8 cellular contexts compared by ENCODE assay signal in the genomic region with DNA sequence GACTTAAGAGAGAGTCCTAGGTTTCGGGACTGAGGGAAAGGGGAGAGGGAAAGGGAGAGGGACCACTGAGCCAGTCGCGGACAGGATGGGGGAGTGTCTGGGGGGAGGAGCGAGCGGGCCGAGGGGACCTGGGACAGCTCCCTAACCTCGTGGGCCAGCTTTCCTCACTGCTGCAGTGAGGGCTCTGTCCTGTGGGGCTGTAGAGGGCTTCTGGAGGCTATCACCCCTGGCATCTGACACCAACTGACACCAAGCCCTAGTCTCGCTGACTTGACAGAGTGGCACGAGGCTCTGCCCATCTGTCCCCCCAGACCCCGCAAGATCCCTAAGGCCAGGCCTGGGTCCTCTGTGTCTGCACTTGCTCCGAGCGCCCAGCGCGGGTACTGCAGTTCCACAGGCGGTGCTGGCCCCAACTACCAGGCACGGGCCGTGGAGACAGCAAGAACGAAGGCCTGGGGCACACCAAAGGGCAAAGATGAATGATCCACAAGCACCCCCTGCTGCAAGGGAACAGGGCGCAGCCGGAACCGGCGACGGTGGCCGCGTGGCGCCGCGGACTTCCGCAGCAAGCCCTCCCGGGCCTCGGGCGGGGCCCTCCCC. TPM values are rescaled to one million over a fixed set of nuclear protein-coding genes. Genes with fewer than 3 reads are reported as not detected.
A peak's percentile ranks its signal among the peaks of the same experiment; 100 is the strongest.
DNase-seq lines count a peak whose midpoint lies in the region; ATAC-seq and TF ChIP-seq lines count a peak whose summit lies in the region.

No MANE protein-coding gene starts in this region.

- H3K27me3 Mint-ChIP-seq in Caco-2 (ENCODE audit: insufficient read depth, unreplicated experiment) (no peaks in the 10 kb centered on the region), endodermal cell (ENCODE audit: insufficient read depth) (peaks cover 8% of the 10 kb centered on the region)

- TSS peak; percentile 53 for BruUV-seq in Caco-2 (replicated peaks; lab: Mats Ljungman, UMichigan)

- TF ChIP-seq CTCF in Caco-2 (IDR thresholded peaks at IDR 0.05; ENCODE audit: insufficient read depth in 1 of 2, low read depth in 1 of 2, low read length in 1 of 2, severe bottlenecking in 1 of 2, unreplicated experiment in 1 of 2) (no peak), endodermal cell (conservative IDR thresholded peaks at IDR 0.05) (peak; percentile 45)

- H3K27ac ChIP-seq in endodermal cell (ENCODE audit: low read depth, low read length) (no peak overlapping the region), urinary bladder (ENCODE audit: low read depth) (no peak overlapping the region)

- H3K4me3 Mint-ChIP-seq in Caco-2 (ENCODE audit: unreplicated experiment) (peak overlapping the region; percentile 75), endodermal cell (peak overlapping the region; percentile 74)

- peak; percentile 38 for ATAC-seq in GM19351 (IDR thresholded peaks at IDR 0.05; ENCODE audit: unreplicated experiment)
- ATAC-seq in HG03280 (IDR thresholded peaks at IDR 0.05; ENCODE audit: unreplicated experiment), result peak; percentile 36

- H3K36me3 ChIP-seq in Caco-2 (ENCODE audit: control insufficient read depth, insufficient read depth, low read length) (no peaks in the 10 kb centered on the region), endodermal cell (ENCODE audit: control insufficient read depth, insufficient read depth, low read length) (no peaks in the 10 kb centered on the region), urinary bladder (ENCODE audit: insufficient read depth) (no peaks in the 10 kb centered on the region)

- no peaks in the 10 kb centered on the region for H3K27me3 ChIP-seq in Caco-2 (replicated peaks; ENCODE audit: control insufficient read depth, insufficient read depth, low read length)
- H3K27me3 ChIP-seq in endodermal cell (ENCODE audit: control insufficient read depth, insufficient read depth, low read length, poor library complexity, severe bottlenecking), result peaks cover under 1% of the 10 kb centered on the region

- no peaks in the 10 kb centered on the region for H3K4me1 Mint-ChIP-seq in Caco-2 (ENCODE audit: low read depth, unreplicated experiment)
- no peaks in the 10 kb centered on the region for H3K4me1 Mint-ChIP-seq in endodermal cell

- H3K4me3 ChIP-seq in Caco-2 (ENCODE audit: low read depth, low read length) (peak overlapping the region; percentile 54), endodermal cell (ENCODE audit: low read length) (peak overlapping the region; percentile 82), urinary bladder (ENCODE audit: low read depth, low read length) (peak overlapping the region; percentile 55)

- H3K9me3 Mint-ChIP-seq in Caco-2 (ENCODE audit: unreplicated experiment), result no peaks in the 10 kb centered on the region
- H3K9me3 Mint-ChIP-seq in endodermal cell, result peaks cover 58% of the 10 kb centered on the region

- CTCF ChIA-PET in Caco-2 (lab: Charles Lee), result interaction anchor here (0.6 to 2.0 kb wide), 10 partner anchors 9 to 1649 kb away, joined by 3 to 16 read pairs (median 4); a partner anchor contains a TSS

- H3K4me1 ChIP-seq in Caco-2 (peaks cover 14% of the 10 kb centered on the region), endodermal cell (ENCODE audit: control insufficient read depth, insufficient read depth, low read length) (no peaks in the 10 kb centered on the region), urinary bladder (ENCODE audit: insufficient read depth) (no peaks in the 10 kb centered on the region)

- peak overlapping the region; percentile 25 for H3K9ac ChIP-seq in endodermal cell (ENCODE audit: extremely low read depth, low read length, poor library complexity, severe bottlenecking)

- POLR2A ChIA-PET in Caco-2 (lab: Charles Lee), result interaction anchor here (1.0 kb wide), 1 partner anchor 21 kb away, joined by 6 read pairs; no protein-coding TSS in a partner anchor

- H3K9me3 ChIP-seq in Caco-2 (no peaks in the 10 kb centered on the region), endodermal cell (ENCODE audit: control insufficient read depth, low read length) (no peaks in the 10 kb centered on the region)

- H3K36me3 Mint-ChIP-seq in Caco-2 (ENCODE audit: insufficient read depth, unreplicated experiment), result peaks cover 5% of the 10 kb centered on the region
- no peaks in the 10 kb centered on the region for H3K36me3 Mint-ChIP-seq in endodermal cell (ENCODE audit: low read depth)

- peak in 1 of 2 experiments; percentile 36 for DNase-seq in Caco-2
- peak; percentile 15 for DNase-seq in SW480 (ENCODE audit: low spot score)
- DNase-seq in endodermal cell, result peak; percentile 73
- peak; percentile 41 for DNase-seq in myocyte (ENCODE audit: low read depth)
- DNase-seq in NCI-H446 treated with DMSO at 0.1 percent for 48 hours (lab: John Stamatoyannopoulos, UW), result no peak

- H3K27ac Mint-ChIP-seq in Caco-2 (ENCODE audit: unreplicated experiment) (no peak overlapping the region), endodermal cell (no peak overlapping the region)

- 0% methylated on average over 6 to 30 of the region's 32 CpGs for WGBS in endodermal cell (ENCODE audit: insufficient coverage in 1 of 2, insufficient read length in 1 of 2), 2 experiments
- under 1% methylated on average over 32 of the region's 32 CpGs for WGBS in urinary bladder

- intact Hi-C loops in Caco-2 (cut with micrococcal nuclease; ENCODE audit: unreplicated experiment), result loop anchor here (1.0 to 5.0 kb wide), 5 partner anchors 25 to 529 kb away; no protein-coding TSS in a partner anchor

RNA-seq across cellular contexts. Expression of a gene that starts 0.5 kb away (rescaled TPM):
- total RNA-seq in Caco-2 (2022), result 34.0 and 36.9 TPM in 2 replicates
- 10 to 100 TPM; 28.7 to 30.9 TPM for total RNA-seq in endodermal cell
- 22.3 TPM for polyA plus RNA-seq in endodermal cell (2013, experiment 1 of 2)
- polyA plus RNA-seq in endodermal cell (2013, experiment 2 of 2), result 18.2 TPM
- 15.8 and 36.2 TPM in 2 replicates for total RNA-seq in myocyte
- polyA plus RNA-seq in myocyte (2012), result 18.7 TPM
- total RNA-seq in urinary bladder, result 17.1 TPM
- 26.6 TPM for polyA plus RNA-seq in urinary bladder

RNA-seq across cellular contexts. Expression of a gene that starts 24.1 kb away (rescaled TPM):
- total RNA-seq in Caco-2 (2022) (0.60 and 0.61 TPM in 2 replicates), endodermal cell (under 1 TPM; 0.35 to 0.70 TPM), myocyte (0.78 and 1.5 TPM in 2 replicates), urinary bladder (0.21 TPM)
- polyA plus RNA-seq in endodermal cell (2013, experiment 1 of 2), result not detected
- not detected for polyA plus RNA-seq in endodermal cell (2013, experiment 2 of 2)
- 0.08 TPM for polyA plus RNA-seq in myocyte (2012)
- polyA plus RNA-seq in urinary bladder, result 0.49 TPM

RNA-seq across cellular contexts. Expression of a gene that starts 24.9 kb away (rescaled TPM):
- total RNA-seq in Caco-2 (2022), result 9.0 and 9.9 TPM in 2 replicates
- 1 to 10 TPM; 1.2 to 1.6 TPM for total RNA-seq in endodermal cell
- 19.2 TPM for polyA plus RNA-seq in endodermal cell (2013, experiment 1 of 2)
- polyA plus RNA-seq in endodermal cell (2013, experiment 2 of 2), result 20.4 TPM
- 0.94 and 1.1 TPM in 2 replicates for total RNA-seq in myocyte
- polyA plus RNA-seq in myocyte (2012), result 3.9 TPM
- total RNA-seq in urinary bladder, result 57.7 TPM
- 189 TPM for polyA plus RNA-seq in urinary bladder

RNA-seq across cellular contexts. Expression of a gene that starts 47.5 kb away (rescaled TPM):
- not detected in 2 replicates for total RNA-seq in Caco-2 (2022)
- total RNA-seq in endodermal cell, result not detected
- 0.39 TPM for polyA plus RNA-seq in endodermal cell (2013, experiment 1 of 2)
- polyA plus RNA-seq in endodermal cell (2013, experiment 2 of 2), result 0.37 TPM
- 0.40 and 0.57 TPM in 2 replicates for total RNA-seq in myocyte
- polyA plus RNA-seq in myocyte (2012), result 0.20 TPM
- total RNA-seq in urinary bladder, result 0.69 TPM
- polyA plus RNA-seq in urinary bladder, result 0.10 TPM

RNA-seq across cellular contexts. Expression of a gene that starts 58.6 kb away (rescaled TPM):
- total RNA-seq in Caco-2 (2022) (0.09 and 0.16 TPM in 2 replicates), endodermal cell (under 1 TPM; 0.29 to 0.31 TPM), myocyte (0.05 TPM in 1 of 2 replicates, not detected in the other), urinary bladder (0.69 TPM)
- 0.14 TPM for polyA plus RNA-seq in endodermal cell (2013, experiment 1 of 2)
- polyA plus RNA-seq in endodermal cell (2013, experiment 2 of 2), result 0.08 TPM
- not detected for polyA plus RNA-seq in myocyte (2012)
- 0.41 TPM for polyA plus RNA-seq in urinary bladder
